Comparison of ENCODE assay signal across 1 cellular context in genomic region chr12:10361084-10361483, GRCh38.
TF ChIP-seq lines count a peak whose summit lies in the region.

No MANE protein-coding gene starts in this region.

TF ChIP-seq in H1, 55 proteins besides CTCF, POLR2A, EP300 and RAD21:
- 0 out of 2 replicates have a peak, but pooled peaks have one; percentile 11 for TF ChIP-seq TBP (IDR thresholded peaks at IDR 0.05; ENCODE audit: low read depth, low read length)
- TF ChIP-seq EZH2 (IDR thresholded peaks at IDR 0.05; ENCODE audit: low read depth, low read length, severe bottlenecking), result no peak
- no peak for TF ChIP-seq SAP30 (IDR thresholded peaks at IDR 0.05; ENCODE audit: insufficient read depth, insufficient replicate concordance, low read length)
- TF ChIP-seq FOSL1 (IDR thresholded peaks at IDR 0.05; ENCODE audit: insufficient read depth, low read depth, low read length), result no peak
- peak; percentile 84 for TF ChIP-seq MAX (IDR thresholded peaks at IDR 0.05)
- TF ChIP-seq TAF1 (IDR thresholded peaks at IDR 0.05; ENCODE audit: low read depth, low read length), result 0 out of 2 replicates have a peak, but pooled peaks have one; percentile 26
- no peak for TF ChIP-seq RBBP5 (IDR thresholded peaks at IDR 0.05; ENCODE audit: borderline replicate concordance, low read depth, low read length)
- peak; percentile 73; the same call in 1 of the 2 replicates for TF ChIP-seq E2F6 (IDR thresholded peaks at IDR 0.05)
- TF ChIP-seq BRCA1 (IDR thresholded peaks at IDR 0.05; ENCODE audit: low read depth, low read length), result no peak
- peak; percentile 87 for TF ChIP-seq YY1 (IDR thresholded peaks at IDR 0.05; ENCODE audit: low read depth, low read length)
